Comparison of ENCODE assay signal across 8 cellular contexts in the genomic region with DNA sequence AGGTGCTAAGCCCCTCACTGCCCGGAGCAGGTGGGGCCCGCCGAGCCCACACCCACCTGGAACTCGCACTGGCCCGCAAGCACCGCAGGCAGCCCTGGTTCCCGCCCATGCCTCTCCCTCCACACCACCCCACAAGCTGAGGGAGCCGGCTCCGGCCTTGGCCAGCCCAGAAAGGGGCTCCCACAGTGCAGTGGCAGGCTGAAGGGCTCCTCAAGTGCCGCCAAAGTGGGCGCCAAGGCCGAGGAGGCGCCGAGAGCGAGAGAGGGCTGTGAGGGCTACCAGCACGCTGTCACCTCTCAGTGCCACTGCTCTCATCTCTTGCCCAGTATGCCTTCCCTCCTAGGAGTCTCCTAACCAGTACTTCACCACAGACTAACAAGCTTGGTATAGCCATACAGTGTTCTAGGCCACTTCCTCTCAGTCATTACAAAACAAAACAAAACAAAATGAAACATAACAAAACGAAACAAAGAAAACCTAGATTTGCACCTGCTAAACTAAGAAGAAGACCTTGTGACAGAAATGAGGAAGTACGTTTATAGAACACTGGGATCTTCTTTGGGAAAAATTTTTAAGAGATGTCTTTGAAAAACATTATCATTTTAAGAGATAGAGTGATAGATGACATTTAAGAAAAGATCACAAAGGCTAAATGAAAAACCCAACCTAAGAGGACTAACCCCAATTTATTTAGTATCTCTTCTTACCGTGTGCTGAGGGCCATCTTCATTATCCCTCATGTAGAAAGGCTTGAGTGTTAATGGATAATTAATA.
DNase-seq lines count a peak whose midpoint lies in the region; ATAC-seq and FAIRE-seq lines count a peak whose summit lies in the region.

No MANE protein-coding gene starts in this region.

- no peak for FAIRE-seq in RCC 7860 (lab: Jason Lieb, UNC)

- ATAC-seq in HG03159 (IDR thresholded peaks at IDR 0.05; ENCODE audit: unreplicated experiment) = peak; percentile 97

- peak; percentile 27 for DNase-seq in stimulated activated CD4-positive, alpha-beta T cell treated with anti-CD3 and anti-CD28 coated beads, Interleukin-1b, Interleukin-23, amount 100 ng/mL, for 48 hours
- DNase-seq in stimulated activated CD4-positive, alpha-beta T cell treated with anti-CD3 and anti-CD28 coated beads, Interleukin-12 subunit alpha, Interleukin-12 subunit beta, amount 100 ng/mL, for 4 hours = no peak
- peak; percentile 47 to 60 for DNase-seq in activated T-cell treated with anti-CD3 and anti-CD28 coated beads, Interleukin-2, amount 50 U/mL, for 48 hours
- peak; percentile 12 for DNase-seq in stimulated activated naive CD4-positive, alpha-beta T cell treated with Interleukin-2 at 50 U/mL for 16 hours (lab: John Stamatoyannopoulos, UW)
- DNase-seq in hippocampal formation (lab: John Stamatoyannopoulos, UW) (no peak), RCC 7860 (ENCODE audit: low spot score) (no peak), D341Med (ENCODE audit: low spot score) (no peak)

Comparison
In these comparisons a context has a peak if more than half of its experiments do, and no peak if none do; other contexts are left out.
1. DNase-seq: peak in stimulated activated CD4-positive, alpha-beta T cell treated with anti-CD3 and anti-CD28 coated beads, Interleukin-1b, Interleukin-23, amount 100 ng/mL, for 48 hours (single experiment), activated T-cell treated with anti-CD3 and anti-CD28 coated beads, Interleukin-2, amount 50 U/mL, for 48 hours (2 of 2) and stimulated activated naive CD4-positive, alpha-beta T cell treated with Interleukin-2 at 50 U/mL for 16 hours (single experiment); none in stimulated activated CD4-positive, alpha-beta T cell treated with anti-CD3 and anti-CD28 coated beads, Interleukin-12 subunit alpha, Interleukin-12 subunit beta, amount 100 ng/mL, for 4 hours (single experiment), hippocampal formation (0 of 2), RCC 7860 (single experiment) and D341Med (single experiment).